ENCODE assay signal across 8 cellular contexts in genomic region chr1:171841931-171842723, GRCh38. TPM values are rescaled to one million over a fixed set of nuclear protein-coding genes. Genes with fewer than 3 reads are reported as not detected.
A peak's percentile ranks its signal among the peaks of the same experiment; 100 is the strongest.
DNase-seq lines count a peak whose midpoint lies in the region; ATAC-seq, FAIRE-seq and TF ChIP-seq lines count a peak whose summit lies in the region.

No MANE protein-coding gene starts in this region.

- BruUV-seq in A673 (replicated peaks; lab: Mats Ljungman, UMichigan), result no TSS peak

- H3K4me3 ChIP-seq in A673 (ENCODE audit: low read depth, low read length, poor library complexity, severe bottlenecking) (peak overlapping the region; percentile 54), mesodermal cell (ENCODE audit: extremely low read depth, insufficient read depth, low read length, poor library complexity, severe bottlenecking) (peak overlapping the region; percentile 62)

- WGBS in mesodermal cell (ENCODE audit: insufficient coverage in 2 of 2), 2 experiments, result 1 to 6% methylated on average over 9 to 21 of the region's 40 CpGs

- no peaks in the 10 kb centered on the region for H3K36me3 Mint-ChIP-seq in T-helper 17 cell (ENCODE audit: low read depth)

- H3K4me1 ChIP-seq in A673 (ENCODE audit: insufficient read depth, low read length, poor library complexity, severe bottlenecking), result peaks cover 8% of the 10 kb centered on the region
- H3K4me1 ChIP-seq in mesodermal cell (ENCODE audit: control insufficient read depth, insufficient read depth, low read length, poor library complexity, severe bottlenecking), result no peaks in the 10 kb centered on the region

- H3K9me3 ChIP-seq in A673 (ENCODE audit: low read depth, low read length, poor library complexity, severe bottlenecking) (no peaks in the 10 kb centered on the region), T-helper 17 cell (ENCODE audit: control insufficient read depth, low read length, poor library complexity, severe bottlenecking) (no peaks in the 10 kb centered on the region), mesodermal cell (ENCODE audit: control insufficient read depth, low read length) (no peaks in the 10 kb centered on the region)

- H3K27ac Mint-ChIP-seq in T-helper 17 cell, result peak overlapping the region; percentile 92

- H3K27me3 Mint-ChIP-seq in T-helper 17 cell, result peaks cover 16% of the 10 kb centered on the region

- peak overlapping the region; percentile 94 for H3K4me3 Mint-ChIP-seq in T-helper 17 cell

- H3K27ac ChIP-seq in A673 (ENCODE audit: low read depth, low read length, poor library complexity, severe bottlenecking) (no peak overlapping the region), mesodermal cell (ENCODE audit: low read depth, low read length, severe bottlenecking) (no peak overlapping the region), temporal lobe (ENCODE audit: low read depth, low read length) (peak overlapping the region; percentile 95)

- CTCF ChIA-PET in A673 (lab: Charles Lee), result interaction anchor here (0.6 to 1.0 kb wide), 2 partner anchors 41 to 143 kb away, joined by 3 read pairs; no protein-coding TSS in a partner anchor

- H3K36me3 ChIP-seq in A673 (ENCODE audit: insufficient read depth, low read length, poor library complexity, severe bottlenecking), result no peaks in the 10 kb centered on the region
- no peaks in the 10 kb centered on the region for H3K36me3 ChIP-seq in mesodermal cell (ENCODE audit: control insufficient read depth, insufficient read depth, low read length)

- DNase-seq in A673 (ENCODE audit: low spot score) (no peak), GM12891 (ENCODE audit: insufficient read length, low spot score) (peak; percentile 17), T-helper 17 cell (peak in 1 of 3 donors; percentile 11), CD1c-positive myeloid dendritic cell (ENCODE audit: extremely low spot score) (no peak)
- peak; percentile 2 for DNase-seq in effector CD4-positive, alpha-beta T cell

- POLR2A ChIA-PET in A673 (lab: Charles Lee; ENCODE audit: low non-redundant PET), result no interaction called here

- intact Hi-C loops in A673 (cut with micrococcal nuclease; ENCODE audit: unreplicated experiment), result no loop called here

- no peak for TF ChIP-seq POLR2A in GM12891 (IDR thresholded peaks at IDR 0.05; ENCODE audit: low read depth, low read length)

- peak; percentile 48 for FAIRE-seq in GM12891 (lab: Jason Lieb, UNC)

- H3K27me3 ChIP-seq in A673 (replicated peaks; ENCODE audit: insufficient read depth, low read depth, low read length, poor library complexity), result peaks cover 41% of the 10 kb centered on the region

- TF ChIP-seq CTCF in A673 (conservative IDR thresholded peaks at IDR 0.05; ENCODE audit: low read depth, low read length), result no peak

- no peak for ATAC-seq in T-helper 17 cell
- no peak for ATAC-seq in GM18858 (IDR thresholded peaks at IDR 0.05; ENCODE audit: unreplicated experiment)

- peaks cover 20% of the 10 kb centered on the region for H3K4me1 Mint-ChIP-seq in T-helper 17 cell

TF ChIP-seq in GM12891, 5 proteins besides CTCF, POLR2A, EP300 and RAD21:
- TF ChIP-seq POU2F2 (IDR thresholded peaks at IDR 0.05; ENCODE audit: low read depth, low read length) (no peak), PAX5 (IDR thresholded peaks at IDR 0.05; ENCODE audit: insufficient read depth, low read length, severe bottlenecking) (no peak), SPI1 (IDR thresholded peaks at IDR 0.05; ENCODE audit: low read depth, low read length) (no peak), POLR2AphosphoS5 (IDR thresholded peaks at IDR 0.05; ENCODE audit: low read depth, low read length) (no peak), TAF1 (IDR thresholded peaks at IDR 0.05; ENCODE audit: low read depth, low read length) (no peak)

RNA-seq across cellular contexts. Expression of gene DNM3, which starts 0.8 kb away (rescaled TPM):
- total RNA-seq in A673 (2021) (0.71 and 0.94 TPM in 2 replicates), T-helper 17 cell (10 to 100 TPM in 1 of 2 donors, 1 to 10 TPM in 1; 3.2 to 22.5 TPM), temporal lobe (94.2 TPM)
- 0.06 TPM for polyA plus RNA-seq in GM12891 (2012; ENCODE audit: low read depth, missing spikeins)
- 2.5 TPM for polyA plus RNA-seq in mesodermal cell (2013, experiment 1 of 2)
- polyA plus RNA-seq in mesodermal cell (2013, experiment 2 of 2), result 2.3 TPM

Comparison
In these comparisons a context has a peak if more than half of its experiments do, and no peak if none do; other contexts are left out.
1. DNase-seq: peak in GM12891 (single experiment) and effector CD4-positive, alpha-beta T cell (single experiment); none in A673 (single experiment) and CD1c-positive myeloid dendritic cell (single experiment).